Comparison of ENCODE assay signal across 28 cellular contexts in the genomic region with DNA sequence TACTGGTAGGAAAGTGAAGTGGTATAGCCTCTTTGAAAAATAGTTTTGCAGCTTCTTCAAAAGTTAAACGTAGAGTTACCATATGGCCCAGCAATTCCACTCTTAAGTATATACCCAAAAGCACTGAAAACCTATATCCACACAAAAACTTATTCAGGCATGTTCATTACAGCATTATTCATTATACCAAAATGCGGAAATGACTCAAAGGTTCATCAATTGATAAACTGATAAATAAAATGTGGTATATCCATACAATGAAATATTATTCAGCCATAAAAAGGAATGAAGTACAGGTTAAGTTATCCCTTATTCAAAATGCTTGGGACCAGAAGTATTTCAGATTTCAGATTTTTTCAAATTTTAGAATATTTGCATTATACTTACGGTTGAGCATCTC.
"Had no signal": no experiment of that assay in that cellular context is flagged by ENCODE, and none has a peak within 500 bp of the region (broad histone marks: within the 10 kb centered on the region; RNA-seq: fewer than 3 reads in every experiment).

No MANE protein-coding gene starts in this region.

- FAIRE-seq: endometrium, endothelial cell of umbilical vein, frontal cortex had no signal

- H3K36me3 ChIP-seq: colonic mucosa, esophagus muscularis mucosa, esophagus squamous epithelium, gastrocnemius medialis, gastroesophageal sphincter, heart left ventricle, heart right ventricle had no signal

- H3K4me2 ChIP-seq: hepatocyte had no signal

- H3K27me3 ChIP-seq: colonic mucosa, esophagus muscularis mucosa, esophagus squamous epithelium, gastrocnemius medialis, hepatocyte had no signal

- ATAC-seq: effector memory CD8-positive, alpha-beta T cell; esophagus mucosa; foreskin keratinocyte; gastrocnemius medialis; gastroesophageal sphincter; heart left ventricle; heart right ventricle had no signal

- H3K4me3 ChIP-seq: colonic mucosa, coronary artery, esophagus muscularis mucosa, esophagus squamous epithelium, gastrocnemius medialis, gastroesophageal sphincter, heart left ventricle, heart right ventricle, hepatocyte had no signal

- H3K4me1 ChIP-seq: colonic mucosa, esophagus muscularis mucosa, esophagus squamous epithelium, foreskin keratinocyte, gastrocnemius medialis, gastroesophageal sphincter, heart left ventricle, heart right ventricle had no signal

- H3K79me2 ChIP-seq: hepatocyte had no signal

- DNase-seq: colonic mucosa; cortex of kidney; dermis blood vessel endothelial cell; effector CD4-positive, alpha-beta T cell; effector CD8-positive, alpha-beta T cell; effector memory CD4-positive, alpha-beta T cell; effector memory CD8-positive, alpha-beta T cell; endodermal cell; erythroblast; esophagus squamous epithelium; foreskin fibroblast; foreskin keratinocyte; foreskin melanocyte; gastrocnemius medialis; glutamatergic neuron; head of caudate nucleus; heart left ventricle; heart right ventricle; hippocampal formation had no signal

- H3K9me3 ChIP-seq: colonic mucosa, esophagus squamous epithelium, gastrocnemius medialis had no signal

- H2AFZ ChIP-seq: hepatocyte had no signal

- H3K27ac ChIP-seq: colonic mucosa, coronary artery, epithelial cell of prostate, esophagus muscularis mucosa, esophagus squamous epithelium, foreskin keratinocyte, gastrocnemius medialis, gastroesophageal sphincter, heart left ventricle, heart right ventricle, hepatocyte had no signal
